ENCODE assay signal across 1 cellular context in the genomic region with DNA sequence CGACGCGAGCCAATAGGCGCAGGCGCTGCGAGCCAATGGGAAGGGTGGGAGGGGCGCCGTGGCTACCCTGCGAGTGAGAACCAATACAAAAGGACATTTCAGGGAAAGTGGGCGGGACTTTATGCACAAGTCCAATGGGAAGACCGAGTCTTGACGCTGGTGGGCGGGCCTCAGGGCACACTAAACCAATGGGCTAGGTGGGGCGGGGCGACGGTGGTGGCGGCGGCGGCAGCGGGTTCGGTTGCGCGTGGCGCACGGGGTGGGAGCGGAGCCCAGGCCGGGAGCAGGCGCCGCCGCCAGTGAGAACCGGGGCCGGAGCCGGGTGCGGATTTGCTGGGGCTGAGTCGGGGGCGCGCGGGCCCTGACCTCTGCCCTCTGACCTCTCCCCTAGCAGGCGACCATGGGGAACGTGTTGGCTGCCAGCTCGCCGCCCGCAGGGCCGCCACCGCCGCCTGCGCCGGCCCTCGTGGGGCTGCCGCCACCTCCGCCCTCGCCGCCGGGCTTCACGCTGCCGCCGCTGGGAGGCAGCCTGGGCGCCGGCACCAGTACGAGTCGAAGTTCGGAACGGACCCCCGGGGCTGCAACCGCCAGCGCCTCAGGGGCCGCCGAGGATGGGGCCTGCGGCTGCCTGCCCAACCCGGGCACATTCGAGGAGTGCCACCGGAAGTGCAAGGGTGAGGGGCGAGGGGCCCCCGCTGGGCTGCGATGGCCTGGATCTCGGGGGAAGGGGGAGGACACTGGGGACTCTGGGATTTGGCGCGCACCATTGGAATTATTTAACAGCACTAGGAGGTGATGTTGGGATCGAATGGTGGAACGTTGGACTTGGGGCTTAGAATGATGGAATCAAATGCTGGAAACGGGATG.
A peak's percentile ranks its signal among the peaks of the same experiment; 100 is the strongest.
TF ChIP-seq lines count a peak whose summit lies in the region.

A gene (plus strand): TSS at position 239 of the 867 bp plus-strand sequence. CDS start 162 bp downstream, at position 401.

TF ChIP-seq in HepG2, 621 proteins besides CTCF, POLR2A, EP300 and RAD21 (continued from another document and continues in another):
- TF ChIP-seq, protein P1, sequence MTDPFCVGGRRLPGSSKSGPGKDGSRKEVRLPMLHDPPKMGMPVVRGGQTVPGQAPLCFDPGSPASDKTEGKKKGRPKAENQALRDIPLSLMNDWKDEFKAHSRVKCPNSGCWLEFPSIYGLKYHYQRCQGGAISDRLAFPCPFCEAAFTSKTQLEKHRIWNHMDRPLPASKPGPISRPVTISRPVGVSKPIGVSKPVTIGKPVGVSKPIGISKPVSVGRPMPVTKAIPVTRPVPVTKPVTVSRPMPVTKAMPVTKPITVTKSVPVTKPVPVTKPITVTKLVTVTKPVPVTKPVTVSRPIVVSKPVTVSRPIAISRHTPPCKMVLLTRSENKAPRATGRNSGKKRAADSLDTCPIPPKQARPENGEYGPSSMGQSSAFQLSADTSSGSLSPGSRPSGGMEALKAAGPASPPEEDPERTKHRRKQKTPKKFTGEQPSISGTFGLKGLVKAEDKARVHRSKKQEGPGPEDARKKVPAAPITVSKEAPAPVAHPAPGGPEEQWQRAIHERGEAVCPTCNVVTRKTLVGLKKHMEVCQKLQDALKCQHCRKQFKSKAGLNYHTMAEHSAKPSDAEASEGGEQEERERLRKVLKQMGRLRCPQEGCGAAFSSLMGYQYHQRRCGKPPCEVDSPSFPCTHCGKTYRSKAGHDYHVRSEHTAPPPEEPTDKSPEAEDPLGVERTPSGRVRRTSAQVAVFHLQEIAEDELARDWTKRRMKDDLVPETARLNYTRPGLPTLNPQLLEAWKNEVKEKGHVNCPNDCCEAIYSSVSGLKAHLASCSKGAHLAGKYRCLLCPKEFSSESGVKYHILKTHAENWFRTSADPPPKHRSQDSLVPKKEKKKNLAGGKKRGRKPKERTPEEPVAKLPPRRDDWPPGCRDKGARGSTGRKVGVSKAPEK (CRISPR knock-in tag; IDR thresholded peaks at IDR 0.05; ENCODE audit: borderline replicate concordance), result no peak
- TF ChIP-seq POGZ (CRISPR knock-in tag; IDR thresholded peaks at IDR 0.05) (peak; percentile 35; the same call in 1 of the 2 replicates), SP4 (CRISPR knock-in tag; IDR thresholded peaks at IDR 0.05) (peak; percentile 100), SRSF9 (IDR thresholded peaks at IDR 0.05; ENCODE audit: borderline replicate concordance, insufficient read depth, low read depth, low read length, poor library complexity, severe bottlenecking) (no peak), TCF7L2 (IDR thresholded peaks at IDR 0.05; ENCODE audit: low read depth, low read length) (no peak), ZNF230 (CRISPR knock-in tag; IDR thresholded peaks at IDR 0.05) (no peak), TOE1 (CRISPR knock-in tag; IDR thresholded peaks at IDR 0.05) (no peak), NR2F2 (IDR thresholded peaks at IDR 0.05; ENCODE audit: borderline replicate concordance, low read depth) (no peak; the same call in 1 of the 2 replicates), SOX6 (IDR thresholded peaks at IDR 0.05) (no peak), SOX6 (CRISPR knock-in tag; IDR thresholded peaks at IDR 0.05) (no peak), SPEN (CRISPR knock-in tag; IDR thresholded peaks at IDR 0.05; ENCODE audit: low read depth) (0 out of 2 replicates have a peak, but pooled peaks have one; percentile 5), ZFAT (CRISPR knock-in tag; conservative IDR thresholded peaks at IDR 0.05) (no peak), GATAD2A (CRISPR knock-in tag; IDR thresholded peaks at IDR 0.05) (no peak), SP5 (CRISPR knock-in tag; IDR thresholded peaks at IDR 0.05; ENCODE audit: borderline replicate concordance, low read depth) (peak; percentile 50), ARID2 (CRISPR knock-in tag; IDR thresholded peaks at IDR 0.05; ENCODE audit: borderline replicate concordance) (no peak), ZNF562 (CRISPR knock-in tag; IDR thresholded peaks at IDR 0.05; ENCODE audit: borderline replicate concordance) (no peak), ZNF549 (CRISPR knock-in tag; IDR thresholded peaks at IDR 0.05) (no peak), ERF (CRISPR knock-in tag; IDR thresholded peaks at IDR 0.05) (no peak), SRF (IDR thresholded peaks at IDR 0.05; ENCODE audit: low read depth, low read length) (no peak), NR2C2 (CRISPR knock-in tag; IDR thresholded peaks at IDR 0.05; ENCODE audit: borderline replicate concordance) (peak; percentile 98), TMF1 (CRISPR knock-in tag; IDR thresholded peaks at IDR 0.05; ENCODE audit: low read depth) (peak; percentile 30; the same call in 1 of the 2 replicates), ZNF138 (CRISPR knock-in tag; IDR thresholded peaks at IDR 0.05; ENCODE audit: low read depth) (no peak), PTBP1 (IDR thresholded peaks at IDR 0.05; ENCODE audit: low read depth, low read length, poor library complexity, severe bottlenecking) (no peak), ZNF816 (CRISPR knock-in tag; IDR thresholded peaks at IDR 0.05; ENCODE audit: borderline replicate concordance) (no peak), NCOR1 (IDR thresholded peaks at IDR 0.05; ENCODE audit: borderline replicate concordance, low read length) (no peak), ZNF790 (CRISPR knock-in tag; IDR thresholded peaks at IDR 0.05; ENCODE audit: borderline replicate concordance) (peak; percentile 59; the same call in 1 of the 2 replicates), KLF13 (CRISPR knock-in tag; IDR thresholded peaks at IDR 0.05) (no peak), ZNF674 (CRISPR knock-in tag; IDR thresholded peaks at IDR 0.05; ENCODE audit: low read depth) (0 out of 2 replicates have a peak, but pooled peaks have one; percentile 62), SKI (IDR thresholded peaks at IDR 0.05; ENCODE audit: partially characterized antibody) (peak; percentile 42), ETV5 (CRISPR knock-in tag; IDR thresholded peaks at IDR 0.05; ENCODE audit: borderline replicate concordance) (peak; percentile 62), REXO4 (CRISPR knock-in tag; IDR thresholded peaks at IDR 0.05; ENCODE audit: borderline replicate concordance) (0 out of 2 replicates have a peak, but pooled peaks have one; percentile 69), FLYWCH1 (CRISPR knock-in tag; IDR thresholded peaks at IDR 0.05) (no peak)
- TF ChIP-seq, protein P2, sequence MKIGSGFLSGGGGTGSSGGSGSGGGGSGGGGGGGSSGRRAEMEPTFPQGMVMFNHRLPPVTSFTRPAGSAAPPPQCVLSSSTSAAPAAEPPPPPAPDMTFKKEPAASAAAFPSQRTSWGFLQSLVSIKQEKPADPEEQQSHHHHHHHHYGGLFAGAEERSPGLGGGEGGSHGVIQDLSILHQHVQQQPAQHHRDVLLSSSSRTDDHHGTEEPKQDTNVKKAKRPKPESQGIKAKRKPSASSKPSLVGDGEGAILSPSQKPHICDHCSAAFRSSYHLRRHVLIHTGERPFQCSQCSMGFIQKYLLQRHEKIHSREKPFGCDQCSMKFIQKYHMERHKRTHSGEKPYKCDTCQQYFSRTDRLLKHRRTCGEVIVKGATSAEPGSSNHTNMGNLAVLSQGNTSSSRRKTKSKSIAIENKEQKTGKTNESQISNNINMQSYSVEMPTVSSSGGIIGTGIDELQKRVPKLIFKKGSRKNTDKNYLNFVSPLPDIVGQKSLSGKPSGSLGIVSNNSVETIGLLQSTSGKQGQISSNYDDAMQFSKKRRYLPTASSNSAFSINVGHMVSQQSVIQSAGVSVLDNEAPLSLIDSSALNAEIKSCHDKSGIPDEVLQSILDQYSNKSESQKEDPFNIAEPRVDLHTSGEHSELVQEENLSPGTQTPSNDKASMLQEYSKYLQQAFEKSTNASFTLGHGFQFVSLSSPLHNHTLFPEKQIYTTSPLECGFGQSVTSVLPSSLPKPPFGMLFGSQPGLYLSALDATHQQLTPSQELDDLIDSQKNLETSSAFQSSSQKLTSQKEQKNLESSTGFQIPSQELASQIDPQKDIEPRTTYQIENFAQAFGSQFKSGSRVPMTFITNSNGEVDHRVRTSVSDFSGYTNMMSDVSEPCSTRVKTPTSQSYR (CRISPR knock-in tag; IDR thresholded peaks at IDR 0.05; ENCODE audit: borderline replicate concordance), result 0 out of 2 replicates have a peak, but pooled peaks have one; percentile 25
- TF ChIP-seq, protein P3, sequence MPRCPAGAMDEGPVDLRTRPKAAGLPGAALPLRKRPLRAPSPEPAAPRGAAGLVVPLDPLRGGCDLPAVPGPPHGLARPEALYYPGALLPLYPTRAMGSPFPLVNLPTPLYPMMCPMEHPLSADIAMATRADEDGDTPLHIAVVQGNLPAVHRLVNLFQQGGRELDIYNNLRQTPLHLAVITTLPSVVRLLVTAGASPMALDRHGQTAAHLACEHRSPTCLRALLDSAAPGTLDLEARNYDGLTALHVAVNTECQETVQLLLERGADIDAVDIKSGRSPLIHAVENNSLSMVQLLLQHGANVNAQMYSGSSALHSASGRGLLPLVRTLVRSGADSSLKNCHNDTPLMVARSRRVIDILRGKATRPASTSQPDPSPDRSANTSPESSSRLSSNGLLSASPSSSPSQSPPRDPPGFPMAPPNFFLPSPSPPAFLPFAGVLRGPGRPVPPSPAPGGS (CRISPR knock-in tag; IDR thresholded peaks at IDR 0.05), result peak; percentile 40; the same call in 1 of the 2 replicates
- TF ChIP-seq, protein P4, sequence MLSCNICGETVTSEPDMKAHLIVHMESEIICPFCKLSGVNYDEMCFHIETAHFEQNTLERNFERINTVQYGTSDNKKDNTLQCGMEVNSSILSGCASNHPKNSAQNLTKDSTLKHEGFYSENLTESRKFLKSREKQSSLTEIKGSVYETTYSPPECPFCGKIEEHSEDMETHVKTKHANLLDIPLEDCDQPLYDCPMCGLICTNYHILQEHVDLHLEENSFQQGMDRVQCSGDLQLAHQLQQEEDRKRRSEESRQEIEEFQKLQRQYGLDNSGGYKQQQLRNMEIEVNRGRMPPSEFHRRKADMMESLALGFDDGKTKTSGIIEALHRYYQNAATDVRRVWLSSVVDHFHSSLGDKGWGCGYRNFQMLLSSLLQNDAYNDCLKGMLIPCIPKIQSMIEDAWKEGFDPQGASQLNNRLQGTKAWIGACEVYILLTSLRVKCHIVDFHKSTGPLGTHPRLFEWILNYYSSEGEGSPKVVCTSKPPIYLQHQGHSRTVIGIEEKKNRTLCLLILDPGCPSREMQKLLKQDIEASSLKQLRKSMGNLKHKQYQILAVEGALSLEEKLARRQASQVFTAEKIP (CRISPR knock-in tag; IDR thresholded peaks at IDR 0.05; ENCODE audit: borderline replicate concordance), result no peak
- TF ChIP-seq, protein P5, sequence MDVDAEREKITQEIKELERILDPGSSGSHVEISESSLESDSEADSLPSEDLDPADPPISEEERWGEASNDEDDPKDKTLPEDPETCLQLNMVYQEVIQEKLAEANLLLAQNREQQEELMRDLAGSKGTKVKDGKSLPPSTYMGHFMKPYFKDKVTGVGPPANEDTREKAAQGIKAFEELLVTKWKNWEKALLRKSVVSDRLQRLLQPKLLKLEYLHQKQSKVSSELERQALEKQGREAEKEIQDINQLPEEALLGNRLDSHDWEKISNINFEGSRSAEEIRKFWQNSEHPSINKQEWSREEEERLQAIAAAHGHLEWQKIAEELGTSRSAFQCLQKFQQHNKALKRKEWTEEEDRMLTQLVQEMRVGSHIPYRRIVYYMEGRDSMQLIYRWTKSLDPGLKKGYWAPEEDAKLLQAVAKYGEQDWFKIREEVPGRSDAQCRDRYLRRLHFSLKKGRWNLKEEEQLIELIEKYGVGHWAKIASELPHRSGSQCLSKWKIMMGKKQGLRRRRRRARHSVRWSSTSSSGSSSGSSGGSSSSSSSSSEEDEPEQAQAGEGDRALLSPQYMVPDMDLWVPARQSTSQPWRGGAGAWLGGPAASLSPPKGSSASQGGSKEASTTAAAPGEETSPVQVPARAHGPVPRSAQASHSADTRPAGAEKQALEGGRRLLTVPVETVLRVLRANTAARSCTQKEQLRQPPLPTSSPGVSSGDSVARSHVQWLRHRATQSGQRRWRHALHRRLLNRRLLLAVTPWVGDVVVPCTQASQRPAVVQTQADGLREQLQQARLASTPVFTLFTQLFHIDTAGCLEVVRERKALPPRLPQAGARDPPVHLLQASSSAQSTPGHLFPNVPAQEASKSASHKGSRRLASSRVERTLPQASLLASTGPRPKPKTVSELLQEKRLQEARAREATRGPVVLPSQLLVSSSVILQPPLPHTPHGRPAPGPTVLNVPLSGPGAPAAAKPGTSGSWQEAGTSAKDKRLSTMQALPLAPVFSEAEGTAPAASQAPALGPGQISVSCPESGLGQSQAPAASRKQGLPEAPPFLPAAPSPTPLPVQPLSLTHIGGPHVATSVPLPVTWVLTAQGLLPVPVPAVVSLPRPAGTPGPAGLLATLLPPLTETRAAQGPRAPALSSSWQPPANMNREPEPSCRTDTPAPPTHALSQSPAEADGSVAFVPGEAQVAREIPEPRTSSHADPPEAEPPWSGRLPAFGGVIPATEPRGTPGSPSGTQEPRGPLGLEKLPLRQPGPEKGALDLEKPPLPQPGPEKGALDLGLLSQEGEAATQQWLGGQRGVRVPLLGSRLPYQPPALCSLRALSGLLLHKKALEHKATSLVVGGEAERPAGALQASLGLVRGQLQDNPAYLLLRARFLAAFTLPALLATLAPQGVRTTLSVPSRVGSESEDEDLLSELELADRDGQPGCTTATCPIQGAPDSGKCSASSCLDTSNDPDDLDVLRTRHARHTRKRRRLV (CRISPR knock-in tag; IDR thresholded peaks at IDR 0.05), result no peak
- TF ChIP-seq, protein P6, sequence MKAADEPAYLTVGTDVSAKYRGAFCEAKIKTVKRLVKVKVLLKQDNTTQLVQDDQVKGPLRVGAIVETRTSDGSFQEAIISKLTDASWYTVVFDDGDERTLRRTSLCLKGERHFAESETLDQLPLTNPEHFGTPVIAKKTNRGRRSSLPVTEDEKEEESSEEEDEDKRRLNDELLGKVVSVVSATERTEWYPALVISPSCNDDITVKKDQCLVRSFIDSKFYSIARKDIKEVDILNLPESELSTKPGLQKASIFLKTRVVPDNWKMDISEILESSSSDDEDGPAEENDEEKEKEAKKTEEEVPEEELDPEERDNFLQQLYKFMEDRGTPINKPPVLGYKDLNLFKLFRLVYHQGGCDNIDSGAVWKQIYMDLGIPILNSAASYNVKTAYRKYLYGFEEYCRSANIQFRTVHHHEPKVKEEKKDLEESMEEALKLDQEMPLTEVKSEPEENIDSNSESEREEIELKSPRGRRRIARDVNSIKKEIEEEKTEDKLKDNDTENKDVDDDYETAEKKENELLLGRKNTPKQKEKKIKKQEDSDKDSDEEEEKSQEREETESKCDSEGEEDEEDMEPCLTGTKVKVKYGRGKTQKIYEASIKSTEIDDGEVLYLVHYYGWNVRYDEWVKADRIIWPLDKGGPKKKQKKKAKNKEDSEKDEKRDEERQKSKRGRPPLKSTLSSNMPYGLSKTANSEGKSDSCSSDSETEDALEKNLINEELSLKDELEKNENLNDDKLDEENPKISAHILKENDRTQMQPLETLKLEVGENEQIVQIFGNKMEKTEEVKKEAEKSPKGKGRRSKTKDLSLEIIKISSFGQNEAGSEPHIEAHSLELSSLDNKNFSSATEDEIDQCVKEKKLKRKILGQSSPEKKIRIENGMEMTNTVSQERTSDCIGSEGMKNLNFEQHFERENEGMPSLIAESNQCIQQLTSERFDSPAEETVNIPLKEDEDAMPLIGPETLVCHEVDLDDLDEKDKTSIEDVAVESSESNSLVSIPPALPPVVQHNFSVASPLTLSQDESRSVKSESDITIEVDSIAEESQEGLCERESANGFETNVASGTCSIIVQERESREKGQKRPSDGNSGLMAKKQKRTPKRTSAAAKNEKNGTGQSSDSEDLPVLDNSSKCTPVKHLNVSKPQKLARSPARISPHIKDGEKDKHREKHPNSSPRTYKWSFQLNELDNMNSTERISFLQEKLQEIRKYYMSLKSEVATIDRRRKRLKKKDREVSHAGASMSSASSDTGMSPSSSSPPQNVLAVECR (CRISPR knock-in tag; IDR thresholded peaks at IDR 0.05; ENCODE audit: borderline replicate concordance), result peak; percentile 57; the same call in 1 of the 2 replicates
